Comparison of ENCODE assay signal across 7 cellular contexts in genomic region chr2:15262792-15263191, GRCh38.
"Had no signal": no experiment of that assay in that cellular context is flagged by ENCODE, and none has a peak within 500 bp of the region (broad histone marks: within the 10 kb centered on the region; RNA-seq: fewer than 3 reads in every experiment).

No MANE protein-coding gene starts in this region.

- H3K4me3 ChIP-seq: K562 had no signal

- H3K9ac ChIP-seq: KMS-11 had no signal

- H3K27me3 Mint-ChIP-seq: IgD-negative memory B cell had no signal

- H3K27ac Mint-ChIP-seq: IgD-negative memory B cell had no signal

- DNase-seq: IMR-90, KBM-7 had no signal

- H3K4me3 Mint-ChIP-seq: IgD-negative memory B cell had no signal

- ATAC-seq: HepG2, K562 had no signal

- H3K4me1 Mint-ChIP-seq: IgD-negative memory B cell had no signal

- H3K27ac ChIP-seq: HL-60, KMS-11 had no signal

- H3K4me2 ChIP-seq: KMS-11 had no signal
